Comparison of ENCODE assay signal across 1 cellular context in the genomic region with DNA sequence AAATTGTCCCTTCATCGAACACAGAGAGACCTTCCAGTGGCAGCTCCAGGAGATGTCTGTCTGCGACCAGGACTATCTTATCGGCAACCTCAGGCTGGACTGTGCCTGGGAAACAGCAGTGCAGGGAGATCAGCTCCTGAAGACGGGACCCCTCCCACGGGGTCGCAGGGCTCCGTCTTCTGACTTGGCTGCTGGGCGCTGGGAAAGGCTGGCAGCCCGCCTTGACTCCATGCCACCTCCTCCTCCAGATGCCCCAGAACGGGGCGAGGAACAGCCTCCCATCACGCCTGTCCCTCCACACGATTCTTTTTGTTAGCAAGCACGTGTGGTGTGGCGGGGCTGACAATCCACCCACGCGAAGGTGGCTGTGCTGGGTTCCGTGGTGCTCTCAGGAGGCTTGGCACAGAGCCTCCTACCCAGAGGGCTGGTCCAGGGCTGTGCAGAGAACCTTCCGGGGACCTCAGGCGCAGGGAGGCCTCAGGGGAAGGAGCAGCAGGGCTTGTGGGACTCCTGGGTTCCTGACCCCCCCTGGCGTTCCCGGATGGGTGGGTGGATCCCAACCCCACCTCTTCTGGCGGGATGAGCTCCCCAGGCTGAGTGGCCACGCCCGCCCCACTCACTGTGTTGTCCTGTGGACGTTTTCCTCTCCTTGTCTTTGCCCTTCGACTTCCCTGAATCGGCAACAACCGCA.
TF ChIP-seq lines count a peak whose summit lies in the region.

No MANE protein-coding gene starts in this region.

TF ChIP-seq in H1, 55 proteins besides CTCF, POLR2A, EP300 and RAD21:
- TF ChIP-seq EZH2 (IDR thresholded peaks at IDR 0.05; ENCODE audit: low read depth, low read length, severe bottlenecking), result no peak
- no peak for TF ChIP-seq YY1 (IDR thresholded peaks at IDR 0.05; ENCODE audit: low read depth, low read length)
- TF ChIP-seq, protein P1, sequence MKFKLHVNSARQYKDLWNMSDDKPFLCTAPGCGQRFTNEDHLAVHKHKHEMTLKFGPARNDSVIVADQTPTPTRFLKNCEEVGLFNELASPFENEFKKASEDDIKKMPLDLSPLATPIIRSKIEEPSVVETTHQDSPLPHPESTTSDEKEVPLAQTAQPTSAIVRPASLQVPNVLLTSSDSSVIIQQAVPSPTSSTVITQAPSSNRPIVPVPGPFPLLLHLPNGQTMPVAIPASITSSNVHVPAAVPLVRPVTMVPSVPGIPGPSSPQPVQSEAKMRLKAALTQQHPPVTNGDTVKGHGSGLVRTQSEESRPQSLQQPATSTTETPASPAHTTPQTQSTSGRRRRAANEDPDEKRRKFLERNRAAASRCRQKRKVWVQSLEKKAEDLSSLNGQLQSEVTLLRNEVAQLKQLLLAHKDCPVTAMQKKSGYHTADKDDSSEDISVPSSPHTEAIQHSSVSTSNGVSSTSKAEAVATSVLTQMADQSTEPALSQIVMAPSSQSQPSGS (IDR thresholded peaks at IDR 0.05; ENCODE audit: low read length), result no peak
- no peak for TF ChIP-seq SAP30 (IDR thresholded peaks at IDR 0.05; ENCODE audit: insufficient read depth, insufficient replicate concordance, low read length)
- no peak for TF ChIP-seq TCF12 (IDR thresholded peaks at IDR 0.05; ENCODE audit: low read depth, low read length)
- TF ChIP-seq EGR1 (IDR thresholded peaks at IDR 0.05; ENCODE audit: borderline replicate concordance, low read depth, low read length), result no peak
- TF ChIP-seq GTF2F1 (IDR thresholded peaks at IDR 0.05; ENCODE audit: borderline replicate concordance, low read depth, low read length), result no peak
- TF ChIP-seq NANOG (IDR thresholded peaks at IDR 0.05; ENCODE audit: insufficient read depth, low read depth, low read length, poor library complexity, severe bottlenecking), result no peak
- no peak for TF ChIP-seq BRCA1 (IDR thresholded peaks at IDR 0.05; ENCODE audit: low read depth, low read length)
- TF ChIP-seq MAFK (IDR thresholded peaks at IDR 0.05; ENCODE audit: low read depth, low read length), result no peak
- no peak for TF ChIP-seq RBBP5 (IDR thresholded peaks at IDR 0.05; ENCODE audit: borderline replicate concordance, low read depth, low read length)
- no peak for TF ChIP-seq CTBP2 (IDR thresholded peaks at IDR 0.05; ENCODE audit: borderline replicate concordance, insufficient read depth, insufficient read length, low read length)
- no peak for TF ChIP-seq SP4 (IDR thresholded peaks at IDR 0.05; ENCODE audit: low read length)
- no peak for TF ChIP-seq HDAC6 (IDR thresholded peaks at IDR 0.05; ENCODE audit: low read depth, low read length)
